ENCODE assay signal across 17 cellular contexts in the genomic region with DNA sequence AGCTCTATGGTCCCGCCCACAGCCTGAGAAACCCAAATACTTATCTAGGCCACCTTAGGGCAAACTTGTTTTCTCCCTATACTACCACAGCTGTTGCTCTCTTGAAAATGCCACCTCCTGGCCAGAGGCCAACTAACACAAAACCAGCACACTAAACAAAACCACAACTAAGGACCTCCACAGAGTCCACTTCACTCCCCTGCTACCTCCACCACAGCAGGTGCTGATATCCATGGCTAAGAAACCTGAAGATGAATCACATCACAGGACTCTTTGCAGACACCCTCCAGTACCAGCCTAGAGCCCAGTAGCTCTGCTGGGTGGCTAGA.
"Had no signal": no experiment of that assay in that cellular context is flagged by ENCODE, and none has a peak within 500 bp of the region (broad histone marks: within the 10 kb centered on the region; RNA-seq: fewer than 3 reads in every experiment).

No MANE protein-coding gene starts in this region.

- DNase-seq: activated CD4-positive, alpha-beta T cell treated with anti-CD3 and anti-CD28 coated beads, Interleukin-2, amount 10 ng/mL, durations not matched to agents 24 days and 14 days; activated CD8-positive, alpha-beta T cell treated with anti-CD3 and anti-CD28 coated beads, Interleukin-2, amount 10 ng/mL, durations not matched to agents 7 days and 5 days; activated naive CD4-positive, alpha-beta T cell treated with anti-CD3 and anti-CD28 coated beads for 36 hours; activated T-cell treated with anti-CD3 and anti-CD28 coated beads, Interleukin-2, amount 50 U/mL, for 4 hours; body of pancreas; central memory CD4-positive, alpha-beta T cell; colonic mucosa; immature natural killer cell; kidney glomerular epithelial cell; left ventricle myocardium superior; nephron progenitor cell; occipital lobe; stimulated activated CD4-positive, alpha-beta T cell treated with anti-CD3 and anti-CD28 coated beads, Interleukin-2, amount 100 ng/mL, for 24 hours; stimulated activated naive CD4-positive, alpha-beta T cell treated with Interleukin-2 at 50 U/mL for 16 hours; T-helper 9 cell; thyroid gland had no signal

- H3K27ac Mint-ChIP-seq: activated CD4-positive, alpha-beta T cell treated with anti-CD3 and anti-CD28 coated beads, Interleukin-2, amount 10 ng/mL, durations not matched to agents 24 days and 14 days; activated CD8-positive, alpha-beta T cell treated with anti-CD3 and anti-CD28 coated beads, Interleukin-2, amount 10 ng/mL, durations not matched to agents 7 days and 5 days; activated naive CD4-positive, alpha-beta T cell treated with anti-CD3 and anti-CD28 coated beads for 36 hours; immature natural killer cell; nephron progenitor cell had no signal

- H3K4me3 Mint-ChIP-seq: activated CD4-positive, alpha-beta T cell treated with anti-CD3 and anti-CD28 coated beads, Interleukin-2, amount 10 ng/mL, durations not matched to agents 24 days and 14 days; activated CD8-positive, alpha-beta T cell treated with anti-CD3 and anti-CD28 coated beads, Interleukin-2, amount 10 ng/mL, durations not matched to agents 7 days and 5 days; activated naive CD4-positive, alpha-beta T cell treated with anti-CD3 and anti-CD28 coated beads for 36 hours; activated T-cell treated with anti-CD3 and anti-CD28 coated beads, Interleukin-2, amount 50 U/mL, for 4 hours; immature natural killer cell; nephron progenitor cell had no signal

- H3K4me1 Mint-ChIP-seq: activated CD4-positive, alpha-beta T cell treated with anti-CD3 and anti-CD28 coated beads, Interleukin-2, amount 10 ng/mL, durations not matched to agents 24 days and 14 days; immature natural killer cell; nephron progenitor cell had no signal

- ATAC-seq: activated CD8-positive, alpha-beta T cell treated with anti-CD3 and anti-CD28 coated beads, Interleukin-2, amount 10 ng/mL, durations not matched to agents 7 days and 5 days; activated T-cell treated with anti-CD3 and anti-CD28 coated beads, Interleukin-2, amount 50 U/mL, for 4 hours; body of pancreas; gastroesophageal sphincter; left ventricle myocardium superior had no signal

- H3K27me3 Mint-ChIP-seq: activated CD4-positive, alpha-beta T cell treated with anti-CD3 and anti-CD28 coated beads, Interleukin-2, amount 10 ng/mL, durations not matched to agents 24 days and 14 days had no signal
